Comparison of ENCODE assay signal across 24 cellular contexts in genomic region chrX:7233632-7234406, GRCh38.
A peak's percentile ranks its signal among the peaks of the same experiment; 100 is the strongest.
DNase-seq lines count a peak whose midpoint lies in the region; ATAC-seq and TF ChIP-seq lines count a peak whose summit lies in the region.
"Had no signal": no experiment of that assay in that cellular context is flagged by ENCODE, and none has a peak within 500 bp of the region (broad histone marks: within the 10 kb centered on the region; RNA-seq: fewer than 3 reads in every experiment).

No MANE protein-coding gene starts in this region.

- H3K4me1 ChIP-seq in IMR-90 (ENCODE audit: control insufficient read depth, insufficient read depth, low read length), result no peaks in the 10 kb centered on the region
- H3K4me1 ChIP-seq in adipocyte (ENCODE audit: control insufficient read depth, insufficient read depth, low read length), result no peaks in the 10 kb centered on the region
- H3K4me1 ChIP-seq in sigmoid colon, result no peaks in the 10 kb centered on the region
- H3K4me1 ChIP-seq: gastroesophageal sphincter, tibial artery had no signal

- no TSS peak for BruUV-seq in IMR-90 (replicated peaks; lab: Mats Ljungman, UMichigan)

- H3K9ac ChIP-seq in IMR-90 (ENCODE audit: low read depth, low read length), result no peak overlapping the region
- H3K9ac ChIP-seq in adipocyte (ENCODE audit: low read length), result no peak overlapping the region

- H3K4me2 ChIP-seq in IMR-90 (ENCODE audit: low read depth, low read length), result no peak overlapping the region

- H3K9me1 ChIP-seq in IMR-90 (ENCODE audit: insufficient read depth, low read length), result no peaks in the 10 kb centered on the region

- POLR2A ChIA-PET in IMR-90 (lab: Charles Lee; ENCODE audit: unreplicated experiment), result no interaction called here

- H3K14ac ChIP-seq in IMR-90 (replicated peaks; ENCODE audit: low read depth, low read length), result no peak overlapping the region

- H3K36me3 ChIP-seq in IMR-90 (ENCODE audit: control insufficient read depth, insufficient read depth, low read length) (no peaks in the 10 kb centered on the region), adipocyte (ENCODE audit: control insufficient read depth, insufficient read depth, low read length, severe bottlenecking) (no peaks in the 10 kb centered on the region), sigmoid colon (no peaks in the 10 kb centered on the region)
- H3K36me3 ChIP-seq: gastroesophageal sphincter, tibial artery had no signal

- no peak overlapping the region for H3K18ac ChIP-seq in IMR-90 (ENCODE audit: low read depth, low read length)

- no peak overlapping the region for H2AFZ ChIP-seq in IMR-90 (replicated peaks; ENCODE audit: low read length, poor library complexity)

- dilution Hi-C loops in IMR-90 (cut with HindIII; ENCODE audit: low sequenced_read_pairs, unreplicated experiment), result no loop called here

- H2AK5ac ChIP-seq in IMR-90 (ENCODE audit: low read depth, low read length), result no peak overlapping the region

- DNase-seq in EH (ENCODE audit: low read depth), result peak; percentile 44
- no peak for DNase-seq in IMR-90
- DNase-seq in adipocyte (ENCODE audit: low read depth), result peak; percentile 11
- DNase-seq in fibroblast of villous mesenchyme (ENCODE audit: low read depth), result no peak
- DNase-seq in sigmoid colon, result no peak
- DNase-seq in NK-92 treated with Interleukin-12 subunit alpha and Interleukin-12 subunit beta, amount 100 ng/mL, for 24 hours (lab: John Stamatoyannopoulos, UW), result no peak
- DNase-seq in activated CD4-positive, alpha-beta T cell treated with anti-CD3 and anti-CD28 coated beads, Interleukin-2, amount 50 U/mL, for 4 hours, result no peak
- DNase-seq: activated CD4-positive, alpha-beta T cell treated with anti-CD3 and anti-CD28 coated beads, Interleukin-2, amount 10 ng/mL, durations not matched to agents 7 days and 5 days; activated CD8-positive, alpha-beta memory T cell treated with anti-CD3 and anti-CD28 coated beads, Interleukin-2, amount 50 U/mL, for 4 hours; activated effector memory CD4-positive, alpha-beta T cell treated with anti-CD3 and anti-CD28 coated beads, Interleukin-2, amount 50 U/mL, for 16 hours; anterior cingulate cortex; COR-L47; H9; left cardiac atrium; MM.1S; natural killer cell; OCI-M1; SHP77 treated with DMSO at 0.1 percent for 48 hours; stimulated activated CD4-positive, alpha-beta T cell treated with anti-CD3 and anti-CD28 coated beads, Interleukin-2, amount 100 ng/mL, for 24 hours; stimulated activated naive CD4-positive, alpha-beta T cell treated with Interleukin-2 at 50 U/mL for 16 hours; T-cell; tibial artery had no signal

- peak; percentile 29 for ATAC-seq in IMR-90 (ENCODE audit: low read depth)
- no peak for ATAC-seq in GM18909 (IDR thresholded peaks at IDR 0.05; ENCODE audit: poor library complexity, unreplicated experiment)
- ATAC-seq: gastroesophageal sphincter, left cardiac atrium, natural killer cell, T-cell had no signal

- in situ Hi-C loops in IMR-90 (cut with MboI; ENCODE audit: low sequenced_read_pairs), result no loop called here

- H3K9me3 ChIP-seq in IMR-90 (ENCODE audit: control insufficient read depth, insufficient read depth, low read length) (no peaks in the 10 kb centered on the region), adipocyte (ENCODE audit: control insufficient read depth, low read length) (no peaks in the 10 kb centered on the region), sigmoid colon (no peaks in the 10 kb centered on the region)
- H3K9me3 ChIP-seq: gastroesophageal sphincter, tibial artery had no signal

- no peak overlapping the region for H2BK120ac ChIP-seq in IMR-90 (ENCODE audit: low read depth, low read length)

- no peak overlapping the region for H4K8ac ChIP-seq in IMR-90 (ENCODE audit: low read depth in 2 of 2, low read length in 2 of 2)

- TF ChIP-seq EP300 in sigmoid colon (IDR thresholded peaks at IDR 0.05), result no peak

- H3K4me3 ChIP-seq in IMR-90 (ENCODE audit: insufficient read depth, low read depth, low read length) (no peak overlapping the region), adipocyte (ENCODE audit: low read length) (no peak overlapping the region), fibroblast of villous mesenchyme (ENCODE audit: low read depth, low read length) (no peak overlapping the region), sigmoid colon (no peak overlapping the region)
- H3K4me3 ChIP-seq: gastroesophageal sphincter, tibial artery had no signal

- no peak overlapping the region for H2BK20ac ChIP-seq in IMR-90 (ENCODE audit: low read depth, low read length)

- no peak overlapping the region for H4K91ac ChIP-seq in IMR-90 (ENCODE audit: insufficient read depth, low read depth, low read length)

- H3K23ac ChIP-seq in IMR-90 (ENCODE audit: low read depth, low read length), result no peak overlapping the region

- TF ChIP-seq CTCF in IMR-90 (conservative IDR thresholded peaks at IDR 0.05; ENCODE audit: low read depth, low read length) (peak; percentile 24; the same call in 1 of the 2 replicates), fibroblast of villous mesenchyme (IDR thresholded peaks at IDR 0.05; ENCODE audit: insufficient read depth, low read depth, low read length) (peak; percentile 10), sigmoid colon (IDR thresholded peaks at IDR 0.05) (no peak)

- no peak overlapping the region for H2AK9ac ChIP-seq in IMR-90 (replicated peaks; ENCODE audit: low read depth, low read length, poor library complexity)

- CTCF ChIA-PET in IMR-90 (lab: Yijun Ruan, JAX), result interaction anchor here (0.6 kb wide), 1 partner anchor 263 kb away, joined by 3 read pairs; no protein-coding TSS in a partner anchor

- TF ChIP-seq RAD21 in IMR-90 (IDR thresholded peaks at IDR 0.05; ENCODE audit: low read length), result peak; percentile 24

- H3K79me1 ChIP-seq in IMR-90 (ENCODE audit: low read depth in 1 of 2, low read length in 2 of 2), result no peaks in the 10 kb centered on the region

- H2BK15ac ChIP-seq in IMR-90 (ENCODE audit: low read depth, low read length), result no peak overlapping the region

- H4K20me1 ChIP-seq in IMR-90 (ENCODE audit: insufficient read depth, low read length), result no peaks in the 10 kb centered on the region

- WGBS in IMR-90 (ENCODE audit: extremely low coverage in 2 of 2, insufficient read length in 1 of 2), 2 experiments, result no CpG with 5 or more reads among the region's 4 CpGs
- 89 to 94% methylated on average over 4 of the region's 4 CpGs for WGBS in sigmoid colon, 2 donors

- no peak overlapping the region for H3K27ac ChIP-seq in IMR-90 (ENCODE audit: insufficient read depth, low read length)
- H3K27ac ChIP-seq in sigmoid colon, result no peak overlapping the region
- H3K27ac ChIP-seq: gastroesophageal sphincter, tibial artery had no signal

- intact Hi-C loops in IMR-90 (cut with micrococcal nuclease), result loop anchor here (5.0 to 10.0 kb wide), 2 partner anchors 351 to 693 kb away; partner anchors contain the start of gene PNPLA4
- intact Hi-C loops in sigmoid colon (cut with DNase I), result no loop called here

- no peak overlapping the region for H4K5ac ChIP-seq in IMR-90 (ENCODE audit: low read depth, low read length)

- no peak overlapping the region for H3K4ac ChIP-seq in IMR-90 (ENCODE audit: low read depth, low read length)

- H3K56ac ChIP-seq in IMR-90 (ENCODE audit: extremely low read depth, insufficient read depth, low read length), result no peak overlapping the region

- no peak for TF ChIP-seq POLR2A in IMR-90 (IDR thresholded peaks at IDR 0.05; ENCODE audit: low read depth, low read length)
- TF ChIP-seq POLR2A in sigmoid colon (IDR thresholded peaks at IDR 0.05), result no peak

- H2BK5ac ChIP-seq in IMR-90 (ENCODE audit: low read depth, low read length, poor library complexity, severe bottlenecking), result no peak overlapping the region

- H3K27me3 ChIP-seq in IMR-90 (ENCODE audit: control insufficient read depth, insufficient read depth, low read length) (no peaks in the 10 kb centered on the region), adipocyte (replicated peaks; ENCODE audit: control insufficient read depth, insufficient read depth, low read length) (no peaks in the 10 kb centered on the region), sigmoid colon (no peaks in the 10 kb centered on the region)
- H3K27me3 ChIP-seq: gastroesophageal sphincter, tibial artery had no signal

TF ChIP-seq in IMR-90, 13 proteins besides CTCF, POLR2A, EP300 and RAD21:
- no peak for TF ChIP-seq SMC3 (IDR thresholded peaks at IDR 0.05; ENCODE audit: low read depth, low read length)
- TF ChIP-seq MXI1 (IDR thresholded peaks at IDR 0.05; ENCODE audit: borderline replicate concordance, low read depth, low read length), result no peak
- TF ChIP-seq FOS (IDR thresholded peaks at IDR 0.05; ENCODE audit: low read depth, low read length), result no peak
- no peak for TF ChIP-seq RFX5 (IDR thresholded peaks at IDR 0.05; ENCODE audit: low read depth, low read length)
- TF ChIP-seq CEBPB (IDR thresholded peaks at IDR 0.05; ENCODE audit: low read depth, low read length), result no peak
- TF ChIP-seq USF2 (IDR thresholded peaks at IDR 0.05; ENCODE audit: low read depth, low read length), result no peak
- no peak for TF ChIP-seq MAZ (IDR thresholded peaks at IDR 0.05; ENCODE audit: borderline replicate concordance, low read depth, low read length)

Comparison
In these comparisons a context has a peak if more than half of its experiments do, and no peak if none do; other contexts are left out.
1. DNase-seq: peak in EH (single experiment) and adipocyte (single experiment); none in IMR-90 (single experiment), fibroblast of villous mesenchyme (single experiment), sigmoid colon (single experiment), NK-92 treated with Interleukin-12 subunit alpha and Interleukin-12 subunit beta, amount 100 ng/mL, for 24 hours (single experiment) and activated CD4-positive, alpha-beta T cell treated with anti-CD3 and anti-CD28 coated beads, Interleukin-2, amount 50 U/mL, for 4 hours (0 of 2).
2. CTCF ChIP-seq: peak in IMR-90 (single experiment) and fibroblast of villous mesenchyme (single experiment); none in sigmoid colon (0 of 4).